ENCODE assay signal across 22 cellular contexts in genomic region chr2:182864949-182865348, GRCh38. TPM values are rescaled to one million over a fixed set of nuclear protein-coding genes. Genes with fewer than 3 reads are reported as not detected.
"Had no signal": no experiment of that assay in that cellular context is flagged by ENCODE, and none has a peak within 500 bp of the region (broad histone marks: within the 10 kb centered on the region; RNA-seq: fewer than 3 reads in every experiment).

No MANE protein-coding gene starts in this region.

- DNase-seq: activated CD4-positive, alpha-beta T cell treated with anti-CD3 and anti-CD28 coated beads for 1 hour; activated CD8-positive, alpha-beta memory T cell treated with anti-CD3 and anti-CD28 coated beads, Interleukin-2, amount 50 U/mL, for 48 hours; activated CD8-positive, alpha-beta T cell treated with anti-CD3 and anti-CD28 coated beads for 36 hours; activated naive CD4-positive, alpha-beta T cell; activated naive CD8-positive, alpha-beta T cell treated with anti-CD3 and anti-CD28 coated beads, Interleukin-2, amount 50 U/mL, for 24 hours; effector CD8-positive, alpha-beta T cell; immature natural killer cell; left cardiac atrium; lower lobe of right lung; midbrain; occipital lobe; stimulated activated CD4-positive, alpha-beta T cell treated with anti-CD3 and anti-CD28 coated beads, Interleukin-15, amount 100 ng/mL, for 24 hours; stimulated activated CD4-positive, alpha-beta T cell treated with anti-CD3 and anti-CD28 coated beads, Interleukin-4, amount 100 ng/mL, for 24 hours; SW 1271; testis; uterus had no signal

- H3K4me3 Mint-ChIP-seq: activated CD8-positive, alpha-beta T cell treated with anti-CD3 and anti-CD28 coated beads for 36 hours; stimulated activated naive CD8-positive, alpha-beta T cell treated with anti-CD3 and anti-CD28 coated beads, Interleukin-15, Interleukin-2, amounts not matched to agents 100 ng/mL and 50 ng/mL, for 24 hours had no signal

- FAIRE-seq: colon had no signal

- H3K9me3 Mint-ChIP-seq: activated CD8-positive, alpha-beta T cell treated with anti-CD3 and anti-CD28 coated beads for 36 hours; activated naive CD8-positive, alpha-beta T cell treated with anti-CD3 and anti-CD28 coated beads, Interleukin-2, amount 50 U/mL, for 24 hours; stimulated activated naive CD8-positive, alpha-beta T cell treated with anti-CD3 and anti-CD28 coated beads, Interleukin-15, Interleukin-2, amounts not matched to agents 100 ng/mL and 50 ng/mL, for 24 hours; T-helper 2 cell treated with Interferon-gamma antibody and Interleukin-4, amounts not matched to agents 5 μg/mL and 100 μg/mL, for 36 hours had no signal

- H3K4me1 ChIP-seq: uterus had no signal

- H3K9me3 ChIP-seq: lower lobe of right lung, testis, uterus had no signal

- H3K27ac ChIP-seq: epithelial cell of prostate, lower lobe of right lung, testis, uterus had no signal

- H3K36me3 ChIP-seq: lower lobe of right lung, uterus had no signal

- H3K27ac Mint-ChIP-seq: activated CD8-positive, alpha-beta T cell treated with anti-CD3 and anti-CD28 coated beads for 36 hours; activated naive CD8-positive, alpha-beta T cell treated with anti-CD3 and anti-CD28 coated beads, Interleukin-2, amount 50 U/mL, for 24 hours; immature natural killer cell; stimulated activated naive CD8-positive, alpha-beta T cell treated with anti-CD3 and anti-CD28 coated beads, Interleukin-15, Interleukin-2, amounts not matched to agents 100 ng/mL and 50 ng/mL, for 24 hours; T-helper 2 cell treated with Interferon-gamma antibody and Interleukin-4, amounts not matched to agents 5 μg/mL and 100 μg/mL, for 36 hours had no signal

- H3K27me3 ChIP-seq: testis, uterus had no signal

- H3K4me3 ChIP-seq: lower lobe of right lung, testis, uterus had no signal

RNA-seq across cellular contexts. Expression of gene FRZB, which starts 1.5 kb away (rescaled TPM):
- total RNA-seq: activated CD8-positive, alpha-beta T cell treated with anti-CD3 and anti-CD28 coated beads for 36 hours; glomerular endothelial cell; pulmonary artery endothelial cell had no signal
- polyA plus RNA-seq: immature natural killer cell had no signal
